ENCODE assay signal across 1 cellular context in the genomic region with DNA sequence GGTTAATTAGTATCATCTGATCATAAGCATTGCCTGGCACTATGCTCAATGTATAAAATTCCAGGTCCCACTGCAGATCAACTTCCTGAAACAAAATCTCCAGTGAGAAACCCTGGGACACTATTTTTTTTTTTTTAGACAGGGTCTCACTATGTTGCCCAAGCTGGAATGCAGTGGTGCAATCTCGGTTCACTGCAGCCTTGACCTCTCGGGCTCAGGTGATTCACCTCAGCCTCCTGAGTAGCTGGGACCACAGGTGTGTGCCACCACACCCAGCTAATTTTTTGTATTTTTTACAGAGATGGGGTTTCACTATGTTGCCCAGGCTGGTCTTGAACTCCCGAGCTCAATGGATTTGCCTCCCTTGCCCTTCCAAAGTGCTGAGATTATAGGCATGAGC.
TF ChIP-seq lines count a peak whose summit lies in the region.

No MANE protein-coding gene starts in this region.

TF ChIP-seq in HepG2, 621 proteins besides CTCF, POLR2A, EP300 and RAD21:
- TF ChIP-seq ZNF572 (CRISPR knock-in tag; IDR thresholded peaks at IDR 0.05), result no peak
- TF ChIP-seq ZNF121 (CRISPR knock-in tag; IDR thresholded peaks at IDR 0.05), result peak; percentile 76; the same call in 1 of the 2 replicates
- TF ChIP-seq NR2F1 (CRISPR knock-in tag; IDR thresholded peaks at IDR 0.05), result peak in 1 of 2 experiments; percentile 15; a peak in 1 of 4 replicates
- TF ChIP-seq ZNF460 (CRISPR knock-in tag; IDR thresholded peaks at IDR 0.05; ENCODE audit: borderline replicate concordance), result peak; percentile 47; the same call in 1 of the 2 replicates
